ENCODE assay signal across 8 cellular contexts in genomic region chr1:247078315-247079140, GRCh38. TPM values are rescaled to one million over a fixed set of nuclear protein-coding genes. Genes with fewer than 3 reads are reported as not detected.
DNase-seq lines count a peak whose midpoint lies in the region; FAIRE-seq and TF ChIP-seq lines count a peak whose summit lies in the region.

ZNF670 (minus strand) TSS chr1:247078811; CDS start chr1:247078596, 215 bp downstream.

- H3K4me2 ChIP-seq in Loucy (ENCODE audit: low read depth, low read length, poor library complexity, severe bottlenecking), result peak within 1 kb of the TSS; percentile 88

- peak; percentile 40 for TF ChIP-seq CTCF in Loucy (conservative IDR thresholded peaks at IDR 0.05; ENCODE audit: low read length)
- no peak for TF ChIP-seq CTCF in neutrophil (IDR thresholded peaks at IDR 0.05)

- H3K79me2 ChIP-seq in Loucy (ENCODE audit: insufficient read depth, low read length), result peaks cover 45% of the 10 kb centered on the region

- no peak for FAIRE-seq in frontal cortex (lab: Jason Lieb, UNC)

- peaks cover 10% of the 10 kb centered on the region for H4K20me1 ChIP-seq in Loucy (ENCODE audit: insufficient read depth, low read length, poor library complexity, severe bottlenecking)

- H3K27me3 ChIP-seq in H7 (ENCODE audit: control insufficient read depth, insufficient read depth, low read length) (no peaks in the 10 kb centered on the region), Loucy (ENCODE audit: insufficient read depth, low read length, poor library complexity, severe bottlenecking) (peaks cover 3% of the 10 kb centered on the region), neutrophil (peaks cover 20% of the 10 kb centered on the region)

- H3K9me3 ChIP-seq in ES-I3 (ENCODE audit: control insufficient read depth, insufficient read depth, low read length), result peaks cover 13% of the 10 kb centered on the region
- H3K9me3 ChIP-seq in Loucy (ENCODE audit: insufficient read depth, low read depth, low read length), result peaks cover 7% of the 10 kb centered on the region; the same call in 1 of the 2 replicates
- H3K9me3 ChIP-seq in neutrophil, result no peaks in the 10 kb centered on the region

- peak within 1 kb of the TSS; percentile 98 for H3K4me3 ChIP-seq in H7 (ENCODE audit: insufficient read depth, low read depth, low read length)
- H3K4me3 ChIP-seq in Loucy (ENCODE audit: low read length, poor library complexity, severe bottlenecking), result peak within 1 kb of the TSS; percentile 82
- H3K4me3 ChIP-seq in neutrophil (ENCODE audit: low read depth in 1 of 2, low read length in 1 of 2), result peak within 1 kb of the TSS; percentile 74 to 82

- H3K27ac ChIP-seq in neutrophil (peak within 1 kb of the TSS; percentile 13), substantia nigra (ENCODE audit: low read depth, low read length, poor library complexity, severe bottlenecking) (peak within 1 kb of the TSS; percentile 31)

- H3K4me1 ChIP-seq in ES-I3 (ENCODE audit: insufficient read depth, low read length) (peaks cover 4% of the 10 kb centered on the region; the same call in 1 of the 2 replicates), Loucy (ENCODE audit: insufficient read depth, low read length, poor library complexity, severe bottlenecking) (peaks cover 21% of the 10 kb centered on the region), neutrophil (ENCODE audit: control insufficient read depth in 1 of 2, insufficient read depth in 1 of 2, low read depth in 1 of 2, low read length in 1 of 2) (peaks cover 23% of the 10 kb centered on the region in 2 experiments)

- H3F3A ChIP-seq in Loucy (ENCODE audit: low read depth), result no peaks in the 10 kb centered on the region

- DNase-seq in H7, result peak; percentile 96
- DNase-seq in SHP77 (lab: John Stamatoyannopoulos, UW), result peak; percentile 97 to 98
- DNase-seq in activated gamma-delta T cell (lab: John Stamatoyannopoulos, UW), result peak; percentile 57
- DNase-seq in frontal cortex (ENCODE audit: low spot score in 2 of 2), result peak; percentile 88 to 95
- peak; percentile 36 to 97 (median 90) for DNase-seq in substantia nigra (lab: John Stamatoyannopoulos, UW)

- H3K36me3 ChIP-seq in ES-I3 (ENCODE audit: insufficient read depth, low read length), result peaks cover 2% of the 10 kb centered on the region; the same call in 1 of the 2 replicates
- H3K36me3 ChIP-seq in H7 (replicated peaks; ENCODE audit: control insufficient read depth, insufficient read depth, low read length), result no peaks in the 10 kb centered on the region; the same call in 1 of the 2 replicates
- no peaks in the 10 kb centered on the region for H3K36me3 ChIP-seq in Loucy (ENCODE audit: insufficient read depth, low read length)
- H3K36me3 ChIP-seq in neutrophil, result no peaks in the 10 kb centered on the region

- H3K9me2 ChIP-seq in Loucy (replicated peaks; ENCODE audit: low read depth, low read length), result no peaks in the 10 kb centered on the region

- H2AFZ ChIP-seq in Loucy (ENCODE audit: low read length), result peak within 1 kb of the TSS; percentile 93

- H3K9ac ChIP-seq in ES-I3 (ENCODE audit: low read depth, low read length) (peak within 1 kb of the TSS; percentile 96), Loucy (ENCODE audit: low read depth, low read length, poor library complexity, severe bottlenecking) (peak within 1 kb of the TSS; percentile 91)

RNA-seq across cellular contexts. Expression of gene ZNF670, which starts in this region (rescaled TPM):
- total RNA-seq in H7 (2014; rRNA removed; shearing (Covaris generic)), result 16.4 and 28.7 TPM in 2 replicates
- 25.3 TPM for total RNA-seq in frontal cortex

Comparison
In these comparisons a context has a peak if more than half of its experiments do, and no peak if none do; other contexts are left out.
1. Peak in every context shown above with its lines: DNase-seq, H3K4me3 ChIP-seq and H3K27ac ChIP-seq.